Comparison of ENCODE assay signal across 20 cellular contexts in the genomic region with DNA sequence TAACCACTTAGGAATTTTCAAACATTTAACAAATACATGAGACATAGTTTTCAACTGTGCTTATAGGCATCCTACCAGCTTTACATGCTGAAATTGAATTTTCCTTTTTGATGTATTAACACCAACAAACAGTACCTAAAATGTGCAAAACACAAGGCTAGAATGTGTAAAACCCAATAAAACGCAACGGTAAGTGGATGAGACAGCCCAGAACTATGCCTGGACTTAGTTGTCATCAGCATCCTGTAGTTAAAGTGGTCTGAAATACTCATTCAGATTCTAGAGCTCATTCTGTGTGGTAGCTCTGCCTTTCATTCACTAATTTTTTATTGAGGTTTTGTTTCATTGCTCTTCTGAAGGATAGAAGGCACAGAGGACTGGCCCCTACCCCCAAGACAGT.
DNase-seq lines count a peak whose midpoint lies in the region; ATAC-seq and TF ChIP-seq lines count a peak whose summit lies in the region.
"Had no signal": no experiment of that assay in that cellular context is flagged by ENCODE, and none has a peak within 500 bp of the region (broad histone marks: within the 10 kb centered on the region; RNA-seq: fewer than 3 reads in every experiment).

No MANE protein-coding gene starts in this region.

- no peaks in the 10 kb centered on the region for H3K36me3 ChIP-seq in A673 (ENCODE audit: insufficient read depth, low read length, poor library complexity, severe bottlenecking)
- H3K36me3 ChIP-seq in GM23248 (ENCODE audit: low read depth), result peaks cover 9% of the 10 kb centered on the region
- H3K36me3 ChIP-seq: SJCRH30 had no signal

- no peaks in the 10 kb centered on the region for H3K9me3 Mint-ChIP-seq in stimulated activated naive CD8-positive, alpha-beta T cell treated with anti-CD3 and anti-CD28 coated beads, Interleukin-15, amount 100 ng/mL, for 72 hours
- H3K9me3 Mint-ChIP-seq: CD4-positive, alpha-beta memory T cell; T-helper 1 cell treated with Interleukin-12 subunit alpha and Interleukin-12 subunit beta and Interleukin-4 antibody, amounts not matched to agents 30 μg/mL and 1 μg/mL, for 36 hours had no signal

- no peak overlapping the region for H3K27ac Mint-ChIP-seq in stimulated activated naive CD8-positive, alpha-beta T cell treated with anti-CD3 and anti-CD28 coated beads, Interleukin-15, amount 100 ng/mL, for 72 hours
- H3K27ac Mint-ChIP-seq: B cell; CD4-positive, alpha-beta memory T cell; T-helper 1 cell treated with Interleukin-12 subunit alpha and Interleukin-12 subunit beta and Interleukin-4 antibody, amounts not matched to agents 30 μg/mL and 1 μg/mL, for 36 hours had no signal

- TF ChIP-seq CTCF in A673 (conservative IDR thresholded peaks at IDR 0.05; ENCODE audit: low read depth, low read length), result no peak
- no peak for TF ChIP-seq CTCF in fibroblast of mammary gland (conservative IDR thresholded peaks at IDR 0.05; ENCODE audit: control insufficient read depth, insufficient read depth, low read depth, low read length)

- peak overlapping the region; percentile 45 for H3K4me2 ChIP-seq in GM23248 (ENCODE audit: unreplicated experiment)

- H3K4me1 Mint-ChIP-seq in stimulated activated naive CD8-positive, alpha-beta T cell treated with anti-CD3 and anti-CD28 coated beads, Interleukin-15, amount 100 ng/mL, for 72 hours, result no peaks in the 10 kb centered on the region
- H3K4me1 Mint-ChIP-seq: B cell; CD4-positive, alpha-beta memory T cell had no signal

- H3K27ac ChIP-seq in A673 (ENCODE audit: low read depth, low read length, poor library complexity, severe bottlenecking) (peak overlapping the region; percentile 17), GM23248 (peak overlapping the region; percentile 83)
- H3K27ac ChIP-seq: RWPE1, SJCRH30 had no signal

- no peak overlapping the region for H3K4me3 Mint-ChIP-seq in stimulated activated naive CD8-positive, alpha-beta T cell treated with anti-CD3 and anti-CD28 coated beads, Interleukin-15, amount 100 ng/mL, for 72 hours
- H3K4me3 Mint-ChIP-seq: B cell; CD4-positive, alpha-beta memory T cell; T-helper 1 cell treated with Interleukin-12 subunit alpha and Interleukin-12 subunit beta and Interleukin-4 antibody, amounts not matched to agents 30 μg/mL and 1 μg/mL, for 36 hours had no signal

- H3K4me1 ChIP-seq in A673 (ENCODE audit: insufficient read depth, low read length, poor library complexity, severe bottlenecking) (peaks cover 59% of the 10 kb centered on the region), GM23248 (ENCODE audit: insufficient read depth) (peaks cover 46% of the 10 kb centered on the region)
- H3K4me1 ChIP-seq: SJCRH30 had no signal

- CTCF ChIA-PET in A673 (lab: Charles Lee), result no interaction called here

- H3K9ac ChIP-seq in GM23248, result 0 out of 2 replicates have a peak overlapping the region, but pooled peaks have one; percentile 23

- H3K9me2 ChIP-seq in GM23248 (ENCODE audit: insufficient read depth), result no peaks in the 10 kb centered on the region

- H3K79me2 ChIP-seq in GM23248 (ENCODE audit: insufficient read depth), result peaks cover 37% of the 10 kb centered on the region

- H3K27me3 ChIP-seq in A673 (replicated peaks; ENCODE audit: insufficient read depth, low read depth, low read length, poor library complexity), result no peaks in the 10 kb centered on the region
- no peaks in the 10 kb centered on the region for H3K27me3 ChIP-seq in GM23248 (replicated peaks; ENCODE audit: insufficient read depth)
- H3K27me3 ChIP-seq: SJCRH30 had no signal

- no peaks in the 10 kb centered on the region for H3K9me3 ChIP-seq in A673 (ENCODE audit: low read depth, low read length, poor library complexity, severe bottlenecking)
- no peaks in the 10 kb centered on the region for H3K9me3 ChIP-seq in GM23248 (ENCODE audit: low read depth)
- H3K9me3 ChIP-seq: SJCRH30 had no signal

- no TSS peak for BruUV-seq in A673 (replicated peaks; lab: Mats Ljungman, UMichigan)

- H3K27me3 Mint-ChIP-seq in stimulated activated naive CD8-positive, alpha-beta T cell treated with anti-CD3 and anti-CD28 coated beads, Interleukin-15, amount 100 ng/mL, for 72 hours, result no peaks in the 10 kb centered on the region
- H3K27me3 Mint-ChIP-seq: B cell had no signal

- H4K20me1 ChIP-seq in GM23248 (ENCODE audit: insufficient read depth), result no peaks in the 10 kb centered on the region

- WGBS in GM23248 (ENCODE audit: low coverage in 1 of 2, low lambda C conversion rate in 2 of 2, missing lambda C conversion rate in 2 of 2), 2 experiments, result 2 to 4% methylated on average over 2 of the region's 2 CpGs

- H3F3A ChIP-seq in GM23248 (ENCODE audit: insufficient read depth), result peaks cover 27% of the 10 kb centered on the region

- no peak overlapping the region for H3K4me3 ChIP-seq in A673 (ENCODE audit: low read depth, low read length, poor library complexity, severe bottlenecking)
- peak overlapping the region; percentile 41 for H3K4me3 ChIP-seq in GM23248
- H3K4me3 ChIP-seq in fibroblast of mammary gland (ENCODE audit: control insufficient read depth, low read depth, low read length), result no peak overlapping the region
- H3K4me3 ChIP-seq: SJCRH30 had no signal

- DNase-seq in A673 (ENCODE audit: low spot score) (no peak), GM23248 (peak; percentile 76), RPMI7951 (ENCODE audit: low read depth) (peak; percentile 52), fibroblast of mammary gland (ENCODE audit: low read depth) (peak; percentile 43), NOMO-1 treated with DMSO at 0.1 percent for 48 hours (lab: John Stamatoyannopoulos, UW; ENCODE audit: unreplicated experiment) (no peak), KG1 (lab: John Stamatoyannopoulos, UW) (no peak), SW480 (ENCODE audit: low spot score) (no peak)
- DNase-seq in stimulated activated naive CD8-positive, alpha-beta T cell treated with anti-CD3 and anti-CD28 coated beads, Interleukin-15, amount 100 ng/mL, for 72 hours, result no peak
- DNase-seq: CD4-positive, alpha-beta memory T cell; DND-41; Kasumi-1; MV-4-11; NCI-H1436; NCI-H2029 treated with DMSO at 0.1 percent for 48 hours; NCI-H510A; NCI-H82; SJCRH30 had no signal

- intact Hi-C loops in A673 (cut with micrococcal nuclease; ENCODE audit: unreplicated experiment), result loop anchor here (10.0 kb wide), 1 partner anchor 58 kb away; no protein-coding TSS in a partner anchor

- POLR2A ChIA-PET in A673 (lab: Charles Lee; ENCODE audit: low non-redundant PET), result no interaction called here

- in situ Hi-C loops in GM23248 (cut with MboI), result no loop called here

- ATAC-seq in stimulated activated naive CD8-positive, alpha-beta T cell treated with anti-CD3 and anti-CD28 coated beads, Interleukin-15, amount 100 ng/mL, for 72 hours, result no peak

- H2AFZ ChIP-seq in GM23248, result no peak overlapping the region

Comparison
In these comparisons a context has a peak if more than half of its experiments do, and no peak if none do; other contexts are left out.
1. DNase-seq: peak in GM23248 (single experiment), RPMI7951 (single experiment) and fibroblast of mammary gland (single experiment); none in A673 (single experiment), stimulated activated naive CD8-positive, alpha-beta T cell treated with anti-CD3 and anti-CD28 coated beads, Interleukin-15, amount 100 ng/mL, for 72 hours (0 of 2), NOMO-1 treated with DMSO at 0.1 percent for 48 hours (single experiment), KG1 (single experiment) and SW480 (single experiment).